15 cellular contexts compared by ENCODE assay signal in the genomic region with DNA sequence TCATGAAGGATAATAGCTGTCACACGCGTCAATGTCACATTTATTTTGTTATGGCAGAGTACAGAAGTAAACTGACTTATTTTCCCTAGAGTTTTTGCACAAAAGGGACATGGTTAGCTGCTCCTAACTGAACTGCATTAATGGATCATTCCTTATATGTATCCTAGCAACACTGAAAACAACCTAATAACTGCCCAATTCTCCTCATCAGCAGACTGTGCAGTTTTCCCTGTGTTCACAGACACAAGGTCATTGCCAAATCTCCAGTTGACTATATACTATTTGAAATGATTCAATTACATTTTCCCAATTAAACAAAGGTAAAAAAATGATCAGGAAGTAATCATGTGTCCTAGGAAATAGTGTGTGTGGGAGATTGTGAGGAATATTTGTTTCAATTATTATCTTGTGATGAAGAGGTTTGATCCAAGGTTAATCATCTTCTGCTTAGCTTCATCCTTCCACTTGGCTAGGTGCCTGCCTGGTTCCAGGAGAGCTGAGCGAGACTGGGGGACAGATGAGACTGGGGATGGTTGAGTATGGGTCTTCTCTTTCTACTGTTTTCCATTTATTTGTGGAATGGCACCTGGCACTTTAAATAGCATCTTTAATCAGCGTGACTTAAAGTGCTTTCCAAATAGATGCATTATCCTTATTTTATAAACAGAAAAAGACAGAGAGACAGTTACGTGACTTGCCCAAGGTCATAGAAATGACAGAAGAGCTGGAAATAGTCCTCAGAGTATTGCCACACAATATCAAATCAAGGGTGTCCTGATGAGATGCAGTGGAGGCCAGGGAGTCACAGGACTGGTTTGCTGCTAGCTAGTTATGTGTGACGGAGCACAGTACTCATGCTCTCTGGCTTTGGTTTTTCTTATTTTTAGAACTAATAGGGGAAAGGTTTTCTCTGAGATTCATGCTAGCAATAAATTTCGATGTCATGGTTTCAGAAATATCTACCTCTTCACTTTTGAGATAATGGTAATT.
"Had no signal": no experiment of that assay in that cellular context is flagged by ENCODE, and none has a peak within 500 bp of the region (broad histone marks: within the 10 kb centered on the region; RNA-seq: fewer than 3 reads in every experiment).

No MANE protein-coding gene starts in this region.

- H3K36me3 Mint-ChIP-seq: naive thymus-derived CD4-positive, alpha-beta T cell; type B pancreatic cell had no signal

- DNase-seq: activated B cell treated with CpG ODN at 0.5 μM for 24 hours; activated CD4-positive, alpha-beta T cell treated with anti-CD3 and anti-CD28 coated beads, Interleukin-2, amount 10 ng/mL, durations not matched to agents 7 days and 5 days; activated CD8-positive, alpha-beta memory T cell treated with anti-CD3 and anti-CD28 coated beads for 24 hours; activated naive CD4-positive, alpha-beta T cell treated with anti-CD3 and anti-CD28 coated beads for 36 hours; activated T-cell treated with anti-CD3 and anti-CD28 coated beads for 4 hours; central memory CD4-positive, alpha-beta T cell; effector memory CD8-positive, alpha-beta T cell; erythroblast; naive thymus-derived CD4-positive, alpha-beta T cell; psoas muscle; stimulated activated CD4-positive, alpha-beta T cell treated with anti-CD3 and anti-CD28 coated beads, Interleukin-12 subunit alpha, Interleukin-12 subunit beta, amount 100 ng/mL, for 4 hours; stimulated activated naive CD4-positive, alpha-beta T cell treated with Interleukin-2 at 50 U/mL for 16 hours; T-helper 2 cell had no signal

- H3K9me3 Mint-ChIP-seq: activated CD4-positive, alpha-beta T cell treated with anti-CD3 and anti-CD28 coated beads, Interleukin-2, amount 10 ng/mL, durations not matched to agents 7 days and 5 days; activated T-helper 17 cell treated with anti-CD3 and anti-CD28 coated beads, Interleukin-2, amount 50 U/mL, for 72 hours; effector memory CD8-positive, alpha-beta T cell; type B pancreatic cell had no signal

- H3K27me3 Mint-ChIP-seq: activated CD4-positive, alpha-beta T cell treated with anti-CD3 and anti-CD28 coated beads, Interleukin-2, amount 10 ng/mL, durations not matched to agents 7 days and 5 days; effector memory CD8-positive, alpha-beta T cell; type B pancreatic cell had no signal

- H3K27ac Mint-ChIP-seq: activated B cell treated with CpG ODN at 0.5 μM for 24 hours; activated CD4-positive, alpha-beta T cell treated with anti-CD3 and anti-CD28 coated beads, Interleukin-2, amount 10 ng/mL, durations not matched to agents 7 days and 5 days; activated naive CD4-positive, alpha-beta T cell treated with anti-CD3 and anti-CD28 coated beads for 36 hours; activated T-helper 17 cell treated with anti-CD3 and anti-CD28 coated beads, Interleukin-2, amount 50 U/mL, for 72 hours; effector memory CD8-positive, alpha-beta T cell; naive thymus-derived CD4-positive, alpha-beta T cell; type B pancreatic cell had no signal

- H3K4me3 Mint-ChIP-seq: activated B cell treated with CpG ODN at 0.5 μM for 24 hours; activated CD4-positive, alpha-beta T cell treated with anti-CD3 and anti-CD28 coated beads, Interleukin-2, amount 10 ng/mL, durations not matched to agents 7 days and 5 days; activated naive CD4-positive, alpha-beta T cell treated with anti-CD3 and anti-CD28 coated beads for 36 hours; activated T-helper 17 cell treated with anti-CD3 and anti-CD28 coated beads, Interleukin-2, amount 50 U/mL, for 72 hours; effector memory CD8-positive, alpha-beta T cell; naive thymus-derived CD4-positive, alpha-beta T cell; type B pancreatic cell had no signal

- H3K4me1 Mint-ChIP-seq: activated B cell treated with CpG ODN at 0.5 μM for 24 hours; activated CD4-positive, alpha-beta T cell treated with anti-CD3 and anti-CD28 coated beads, Interleukin-2, amount 10 ng/mL, durations not matched to agents 7 days and 5 days; activated T-helper 17 cell treated with anti-CD3 and anti-CD28 coated beads, Interleukin-2, amount 50 U/mL, for 72 hours; naive thymus-derived CD4-positive, alpha-beta T cell had no signal
